In the genomic region with DNA sequence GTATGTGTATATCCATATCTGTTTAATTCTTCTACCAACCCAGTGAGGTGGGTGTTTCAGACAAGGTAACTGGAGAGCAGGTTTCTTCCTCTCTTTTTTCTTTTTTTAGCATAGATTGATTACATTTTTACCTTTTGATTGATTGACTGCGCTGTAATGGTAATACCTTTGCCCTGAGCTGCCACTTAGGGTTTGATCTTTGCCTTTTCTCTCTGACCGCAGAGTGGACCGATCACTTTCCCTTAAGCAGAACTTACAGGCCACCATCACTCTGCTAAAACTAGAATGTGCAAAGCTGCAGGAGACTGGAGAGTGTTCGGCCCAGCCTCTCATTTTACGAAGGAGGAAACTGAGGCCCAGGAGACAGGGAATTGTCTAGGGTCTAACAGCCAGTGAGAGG, we compare ENCODE assay signal across 19 cellular contexts. TPM values are rescaled to one million over a fixed set of nuclear protein-coding genes. Genes with fewer than 3 reads are reported as not detected.
A peak's percentile ranks its signal among the peaks of the same experiment; 100 is the strongest.
DNase-seq lines count a peak whose midpoint lies in the region; ATAC-seq and TF ChIP-seq lines count a peak whose summit lies in the region.
"Had no signal": no experiment of that assay in that cellular context is flagged by ENCODE, and none has a peak within 500 bp of the region (broad histone marks: within the 10 kb centered on the region; RNA-seq: fewer than 3 reads in every experiment).

No MANE protein-coding gene starts in this region.

- H3K27me3 ChIP-seq in ACC112 (ENCODE audit: insufficient read depth, low read length) (no peaks in the 10 kb centered on the region), IMR-90 (ENCODE audit: control insufficient read depth, insufficient read depth, low read length) (no peaks in the 10 kb centered on the region), hepatocyte (no peaks in the 10 kb centered on the region), psoas muscle (ENCODE audit: insufficient read depth in 3 of 3, low read length in 2 of 3) (no peaks in the 10 kb centered on the region)
- H3K27me3 ChIP-seq: BE2C had no signal

- intact Hi-C loops in IMR-90 (cut with micrococcal nuclease) (loop anchor here (5.0 to 10.0 kb wide), 3 partner anchors 38 to 446 kb away; a partner anchor contains a TSS), psoas muscle (cut with DNase I) (no loop called here)

- no peak overlapping the region for H3K14ac ChIP-seq in IMR-90 (replicated peaks; ENCODE audit: low read depth, low read length)

- H2AK9ac ChIP-seq in IMR-90 (replicated peaks; ENCODE audit: low read depth, low read length, poor library complexity), result no peak overlapping the region

- peaks cover 3% of the 10 kb centered on the region; the same call in 1 of the 2 replicates for H4K20me1 ChIP-seq in IMR-90 (ENCODE audit: insufficient read depth, low read length)
- H4K20me1 ChIP-seq in hepatocyte (ENCODE audit: insufficient read depth, poor library complexity, severe bottlenecking), result no peaks in the 10 kb centered on the region

- no peak overlapping the region for H4K5ac ChIP-seq in IMR-90 (ENCODE audit: low read depth, low read length)

- peak overlapping the region; percentile 51 for H2AK5ac ChIP-seq in IMR-90 (ENCODE audit: low read depth, low read length)

- 0 out of 4 replicates have a peak overlapping the region, but pooled peaks of 1 of the 2 experiments have one; percentile 22 for H4K8ac ChIP-seq in IMR-90 (ENCODE audit: low read depth in 2 of 2, low read length in 2 of 2)

- H3K56ac ChIP-seq in IMR-90 (ENCODE audit: extremely low read depth, insufficient read depth, low read length), result no peak overlapping the region

- no peak overlapping the region for H3K4me3 Mint-ChIP-seq in activated T-cell treated with anti-CD3 and anti-CD28 coated beads, Interleukin-2, amount 50 U/mL, for 24 hours
- H3K4me3 Mint-ChIP-seq: CD4-positive, CD25-positive, alpha-beta regulatory T cell; CD8-positive, alpha-beta memory T cell had no signal

- BruUV-seq in IMR-90 (replicated peaks; lab: Mats Ljungman, UMichigan), result no TSS peak

- H2AFZ ChIP-seq in ACC112 (ENCODE audit: low read length, unreplicated experiment), result no peak overlapping the region
- H2AFZ ChIP-seq in IMR-90 (replicated peaks; ENCODE audit: low read length, poor library complexity), result no peak overlapping the region
- no peak overlapping the region for H2AFZ ChIP-seq in hepatocyte

- H3K4me2 ChIP-seq in IMR-90 (ENCODE audit: low read depth, low read length), result no peak overlapping the region
- no peak overlapping the region for H3K4me2 ChIP-seq in hepatocyte

- H3K27ac Mint-ChIP-seq in activated T-cell treated with anti-CD3 and anti-CD28 coated beads, Interleukin-2, amount 50 U/mL, for 24 hours, result no peak overlapping the region
- H3K27ac Mint-ChIP-seq: CD8-positive, alpha-beta memory T cell had no signal

- TF ChIP-seq RAD21 in IMR-90 (IDR thresholded peaks at IDR 0.05; ENCODE audit: low read length), result no peak

- H3K36me3 Mint-ChIP-seq in activated T-cell treated with anti-CD3 and anti-CD28 coated beads, Interleukin-2, amount 50 U/mL, for 24 hours (ENCODE audit: low read depth), result peaks cover 58% of the 10 kb centered on the region

- H4K91ac ChIP-seq in IMR-90 (ENCODE audit: insufficient read depth, low read depth, low read length), result 0 out of 2 replicates have a peak overlapping the region, but pooled peaks have one; percentile 4

- H3K9ac ChIP-seq in IMR-90 (ENCODE audit: low read depth, low read length), result no peak overlapping the region

- TF ChIP-seq CTCF in IMR-90 (conservative IDR thresholded peaks at IDR 0.05; ENCODE audit: low read depth, low read length) (no peak), hepatocyte (IDR thresholded peaks at IDR 0.05; ENCODE audit: poor library complexity) (no peak), psoas muscle (IDR thresholded peaks at IDR 0.05) (no peak)

- TF ChIP-seq POLR2A in IMR-90 (IDR thresholded peaks at IDR 0.05; ENCODE audit: low read depth, low read length), result no peak

- peaks cover 79% of the 10 kb centered on the region for H3K4me1 ChIP-seq in ACC112 (ENCODE audit: control insufficient read depth, insufficient read depth, low read length, unreplicated experiment)
- peaks cover 31% of the 10 kb centered on the region for H3K4me1 ChIP-seq in IMR-90 (ENCODE audit: control insufficient read depth, insufficient read depth, low read length)
- peaks cover 4% of the 10 kb centered on the region for H3K4me1 ChIP-seq in hepatocyte (ENCODE audit: insufficient read depth)
- peaks cover 61% of the 10 kb centered on the region for H3K4me1 ChIP-seq in psoas muscle

- peak overlapping the region; percentile 41; the same call in 1 of the 2 replicates for H3K4ac ChIP-seq in IMR-90 (ENCODE audit: low read depth, low read length)

- 100% methylated on average over 1 of the region's 5 CpGs; no CpG with 5 or more reads in 1 of the 2 experiments for WGBS in IMR-90 (ENCODE audit: extremely low coverage in 2 of 2, insufficient read length in 1 of 2), 2 experiments
- WGBS in hepatocyte (ENCODE audit: low lambda C conversion rate, missing lambda C conversion rate), result 77% methylated on average over 5 of the region's 5 CpGs
- WGBS in psoas muscle, 3 donors, result 76 to 87% (median 76%) methylated on average over 5 of the region's 5 CpGs

- H3K9me3 Mint-ChIP-seq in activated T-cell treated with anti-CD3 and anti-CD28 coated beads, Interleukin-2, amount 50 U/mL, for 24 hours, result no peaks in the 10 kb centered on the region
- H3K9me3 Mint-ChIP-seq: CD4-positive, CD25-positive, alpha-beta regulatory T cell; CD8-positive, alpha-beta memory T cell had no signal

- H3K4me1 Mint-ChIP-seq in activated T-cell treated with anti-CD3 and anti-CD28 coated beads, Interleukin-2, amount 50 U/mL, for 24 hours (ENCODE audit: low read depth), result peaks cover 25% of the 10 kb centered on the region

- H3K9me2 ChIP-seq in hepatocyte (replicated peaks; ENCODE audit: insufficient read depth), result no peaks in the 10 kb centered on the region

- DNase-seq in IMR-90 (no peak), hepatocyte (ENCODE audit: low spot score) (no peak), psoas muscle (no peak), RKO (ENCODE audit: low spot score) (no peak)
- no peak for DNase-seq in activated T-cell treated with anti-CD3 and anti-CD28 coated beads, Interleukin-2, amount 50 U/mL, for 24 hours
- DNase-seq: ACHN; BE2C; C1 segment of cervical spinal cord; CD4-positive, CD25-positive, alpha-beta regulatory T cell; CD8-positive, alpha-beta memory T cell; COR-L47; DMS 273 treated with DMSO at 0.1 percent for 48 hours; DMS53; DND-41; GOT3; H7 had no signal

- ATAC-seq in IMR-90 (ENCODE audit: low read depth) (no peak), psoas muscle (no peak), HG03159 (IDR thresholded peaks at IDR 0.05; ENCODE audit: unreplicated experiment) (no peak)
- ATAC-seq: GM12878 had no signal

- dilution Hi-C loops in IMR-90 (cut with HindIII; ENCODE audit: low sequenced_read_pairs, unreplicated experiment), result no loop called here

- H3K79me2 ChIP-seq in ACC112 (ENCODE audit: control insufficient read depth, insufficient read depth, low read length, unreplicated experiment), result peaks cover 13% of the 10 kb centered on the region
- H3K79me2 ChIP-seq in hepatocyte, result peaks cover 12% of the 10 kb centered on the region

- H3K36me3 ChIP-seq in ACC112 (ENCODE audit: insufficient read depth, low read length) (peaks cover 6% of the 10 kb centered on the region; the same call in 1 of the 2 replicates), IMR-90 (ENCODE audit: control insufficient read depth, insufficient read depth, low read length) (no peaks in the 10 kb centered on the region), hepatocyte (replicated peaks; ENCODE audit: insufficient read depth, low read depth) (no peaks in the 10 kb centered on the region), psoas muscle (ENCODE audit: insufficient read depth in 1 of 2, low read depth in 1 of 2) (no peaks in the 10 kb centered on the region)

- no peaks in the 10 kb centered on the region for H3K9me3 ChIP-seq in IMR-90 (ENCODE audit: control insufficient read depth, insufficient read depth, low read length)
- no peaks in the 10 kb centered on the region for H3K9me3 ChIP-seq in hepatocyte (ENCODE audit: low read depth)
- no peaks in the 10 kb centered on the region for H3K9me3 ChIP-seq in psoas muscle
- H3K9me3 ChIP-seq: BE2C had no signal

- H3K9me1 ChIP-seq in IMR-90 (ENCODE audit: insufficient read depth, low read length), result peaks cover 24% of the 10 kb centered on the region

- no peaks in the 10 kb centered on the region for H3K27me3 Mint-ChIP-seq in activated T-cell treated with anti-CD3 and anti-CD28 coated beads, Interleukin-2, amount 50 U/mL, for 24 hours

- peak overlapping the region; percentile 82 for H2BK120ac ChIP-seq in IMR-90 (ENCODE audit: low read depth, low read length)

- CTCF ChIA-PET in IMR-90 (lab: Yijun Ruan, JAX), result no interaction called here

- H2BK20ac ChIP-seq in IMR-90 (ENCODE audit: low read depth, low read length), result peak overlapping the region; percentile 57

- H3K79me1 ChIP-seq in IMR-90 (ENCODE audit: low read depth in 1 of 2, low read length in 2 of 2), result peaks cover 21 to 54% of the 10 kb centered on the region in 2 experiments

- no peak overlapping the region for H3K4me3 ChIP-seq in ACC112 (ENCODE audit: low read depth, low read length)
- no peak overlapping the region for H3K4me3 ChIP-seq in IMR-90 (ENCODE audit: insufficient read depth, low read depth, low read length)
- no peak overlapping the region for H3K4me3 ChIP-seq in hepatocyte
- no peak overlapping the region for H3K4me3 ChIP-seq in psoas muscle
- H3K4me3 ChIP-seq: GM12878 had no signal

- H3K23ac ChIP-seq in IMR-90 (ENCODE audit: low read depth, low read length), result no peak overlapping the region

- H3K18ac ChIP-seq in IMR-90 (ENCODE audit: low read depth, low read length), result no peak overlapping the region

- H2BK5ac ChIP-seq in IMR-90 (ENCODE audit: low read depth, low read length, poor library complexity, severe bottlenecking), result no peak overlapping the region

- peak overlapping the region; percentile 69; the same call in 1 of the 3 replicates for H2BK15ac ChIP-seq in IMR-90 (ENCODE audit: low read depth, low read length)

- H3K27ac ChIP-seq in ACC112 (ENCODE audit: low read depth, low read length) (peak overlapping the region; percentile 100), IMR-90 (ENCODE audit: insufficient read depth, low read length) (no peak overlapping the region), hepatocyte (peak overlapping the region; percentile 57), psoas muscle (peak overlapping the region; percentile 68)

- in situ Hi-C loops in IMR-90 (cut with MboI; ENCODE audit: low sequenced_read_pairs), result no loop called here

- POLR2A ChIA-PET in IMR-90 (lab: Charles Lee; ENCODE audit: unreplicated experiment), result no interaction called here

TF ChIP-seq in IMR-90, 13 proteins besides CTCF, POLR2A, EP300 and RAD21 (continues in another document):
- TF ChIP-seq SMC3 (IDR thresholded peaks at IDR 0.05; ENCODE audit: low read depth, low read length) (no peak), RCOR1 (IDR thresholded peaks at IDR 0.05; ENCODE audit: insufficient replicate concordance, low read length) (no peak)

RNA-seq across cellular contexts. Expression of a gene that starts 38.0 kb away (rescaled TPM):
- total RNA-seq in IMR-90 (2012; rRNA removed), result 13.8 and 14.7 TPM in 2 replicates
- polyA plus RNA-seq in IMR-90 (2012; rRNA removed), result 11.4 and 12.3 TPM in 2 replicates
- 5.9 and 6.8 TPM in 2 replicates for polyA plus RNA-seq in IMR-90 (2012; cell fraction: cytosol; rRNA removed)
- 5.6 and 7.6 TPM in 2 replicates for polyA plus RNA-seq in IMR-90 (2012; cell fraction: nucleus; rRNA removed; ENCODE audit: low replicate concordance)
- 25.6 and 38.9 TPM in 2 replicates for total RNA-seq in hepatocyte
- 20.9 and 30.1 TPM in 2 replicates for polyA plus RNA-seq in hepatocyte
- total RNA-seq in psoas muscle, result 10 to 100 TPM; 16.0 to 29.5 (median 17.9) TPM
- 10 to 100 TPM in 2 of 3 donors, 1 to 10 TPM in 1; 8.9 to 13.2 (median 10.7) TPM for polyA plus RNA-seq in psoas muscle
